ENCODE assay signal across 2 cellular contexts in the genomic region with DNA sequence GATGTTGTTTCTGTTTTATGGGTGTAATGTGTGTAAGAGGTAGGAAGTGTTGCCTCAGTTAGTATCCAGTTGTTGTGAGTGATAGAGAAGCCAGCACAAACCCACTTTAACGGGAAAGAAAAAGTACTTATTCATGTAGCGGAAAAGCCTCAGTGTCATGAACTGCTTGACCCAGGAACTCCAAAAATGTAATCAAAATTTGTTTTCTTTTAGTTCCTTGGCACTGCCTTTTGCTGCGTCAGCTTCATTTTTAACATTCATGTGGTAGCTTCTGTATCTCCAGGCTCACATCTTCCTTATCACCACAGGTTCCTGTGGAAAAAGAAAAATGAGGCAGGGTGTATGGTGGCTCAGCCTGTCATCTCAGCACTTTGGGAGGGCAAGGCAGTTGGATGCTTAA.
A peak's percentile ranks its signal among the peaks of the same experiment; 100 is the strongest.
TF ChIP-seq lines count a peak whose summit lies in the region.

No MANE protein-coding gene starts in this region.

TF ChIP-seq in liver, 16 proteins besides CTCF, POLR2A, EP300 and RAD21:
- TF ChIP-seq FOXA2 (IDR thresholded peaks at IDR 0.05) (no peak), ATF3 (IDR thresholded peaks at IDR 0.05) (no peak), JUND (IDR thresholded peaks at IDR 0.05) (no peak), EGR1 (IDR thresholded peaks at IDR 0.05; ENCODE audit: low read depth in 2 of 2) (no peak), YY1 (IDR thresholded peaks at IDR 0.05) (no peak), HNF4A (conservative IDR thresholded peaks at IDR 0.05) (no peak), HNF4G (IDR thresholded peaks at IDR 0.05) (no peak), NR2F2 (IDR thresholded peaks at IDR 0.05) (peak; percentile 97), FOXA1 (IDR thresholded peaks at IDR 0.05) (no peak), TAF1 (conservative IDR thresholded peaks at IDR 0.05) (no peak), GABPA (IDR thresholded peaks at IDR 0.05 in 1 of 2, conservative IDR thresholded peaks at IDR 0.05 in 1 of 2) (no peak), ZBTB33 (IDR thresholded peaks at IDR 0.05) (no peak), MAX (IDR thresholded peaks at IDR 0.05) (peak; percentile 31), SP1 (IDR thresholded peaks at IDR 0.05) (no peak), RXRA (IDR thresholded peaks at IDR 0.05) (peak in 1 of 2 donors; percentile 38)
- TF ChIP-seq, protein P1, sequence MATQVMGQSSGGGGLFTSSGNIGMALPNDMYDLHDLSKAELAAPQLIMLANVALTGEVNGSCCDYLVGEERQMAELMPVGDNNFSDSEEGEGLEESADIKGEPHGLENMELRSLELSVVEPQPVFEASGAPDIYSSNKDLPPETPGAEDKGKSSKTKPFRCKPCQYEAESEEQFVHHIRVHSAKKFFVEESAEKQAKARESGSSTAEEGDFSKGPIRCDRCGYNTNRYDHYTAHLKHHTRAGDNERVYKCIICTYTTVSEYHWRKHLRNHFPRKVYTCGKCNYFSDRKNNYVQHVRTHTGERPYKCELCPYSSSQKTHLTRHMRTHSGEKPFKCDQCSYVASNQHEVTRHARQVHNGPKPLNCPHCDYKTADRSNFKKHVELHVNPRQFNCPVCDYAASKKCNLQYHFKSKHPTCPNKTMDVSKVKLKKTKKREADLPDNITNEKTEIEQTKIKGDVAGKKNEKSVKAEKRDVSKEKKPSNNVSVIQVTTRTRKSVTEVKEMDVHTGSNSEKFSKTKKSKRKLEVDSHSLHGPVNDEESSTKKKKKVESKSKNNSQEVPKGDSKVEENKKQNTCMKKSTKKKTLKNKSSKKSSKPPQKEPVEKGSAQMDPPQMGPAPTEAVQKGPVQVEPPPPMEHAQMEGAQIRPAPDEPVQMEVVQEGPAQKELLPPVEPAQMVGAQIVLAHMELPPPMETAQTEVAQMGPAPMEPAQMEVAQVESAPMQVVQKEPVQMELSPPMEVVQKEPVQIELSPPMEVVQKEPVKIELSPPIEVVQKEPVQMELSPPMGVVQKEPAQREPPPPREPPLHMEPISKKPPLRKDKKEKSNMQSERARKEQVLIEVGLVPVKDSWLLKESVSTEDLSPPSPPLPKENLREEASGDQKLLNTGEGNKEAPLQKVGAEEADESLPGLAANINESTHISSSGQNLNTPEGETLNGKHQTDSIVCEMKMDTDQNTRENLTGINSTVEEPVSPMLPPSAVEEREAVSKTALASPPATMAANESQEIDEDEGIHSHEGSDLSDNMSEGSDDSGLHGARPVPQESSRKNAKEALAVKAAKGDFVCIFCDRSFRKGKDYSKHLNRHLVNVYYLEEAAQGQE (IDR thresholded peaks at IDR 0.05): no peak

TF ChIP-seq in HepG2, 621 proteins besides CTCF, POLR2A, EP300 and RAD21:
- TF ChIP-seq MAFK (conservative IDR thresholded peaks at IDR 0.05 in 1 of 2, IDR thresholded peaks at IDR 0.05 in 1 of 2; ENCODE audit: low read length in 2 of 2): peak in 1 of 2 experiments; percentile 65; a peak in 3 of 4 replicates
- TF ChIP-seq ZFYVE20 (CRISPR knock-in tag; IDR thresholded peaks at IDR 0.05; ENCODE audit: borderline replicate concordance, low read depth): no peak
- no peak for TF ChIP-seq ZNF83 (CRISPR knock-in tag; IDR thresholded peaks at IDR 0.05; ENCODE audit: borderline replicate concordance)
